ENCODE assay signal across 1 cellular context in the genomic region with DNA sequence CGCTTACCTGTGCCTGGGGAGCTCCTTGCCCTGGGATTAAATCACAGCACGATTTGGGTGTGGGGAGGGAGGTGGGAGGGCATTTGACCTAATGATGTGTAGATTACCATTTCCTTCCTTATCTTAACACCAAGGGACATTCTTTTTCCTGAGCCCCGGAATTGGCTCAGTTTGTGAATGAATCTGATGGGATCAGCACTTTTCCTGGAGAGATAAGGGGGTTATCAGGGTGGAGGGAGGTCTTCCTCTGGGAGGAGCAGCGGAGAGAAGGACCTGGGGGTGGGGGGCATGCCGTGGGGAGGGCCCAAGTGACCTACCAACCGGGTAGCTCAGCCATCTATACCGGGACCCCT.
A peak's percentile ranks its signal among the peaks of the same experiment; 100 is the strongest.
TF ChIP-seq lines count a peak whose summit lies in the region.

No MANE protein-coding gene starts in this region.

TF ChIP-seq in HepG2, 621 proteins besides CTCF, POLR2A, EP300 and RAD21:
- TF ChIP-seq, protein P1, sequence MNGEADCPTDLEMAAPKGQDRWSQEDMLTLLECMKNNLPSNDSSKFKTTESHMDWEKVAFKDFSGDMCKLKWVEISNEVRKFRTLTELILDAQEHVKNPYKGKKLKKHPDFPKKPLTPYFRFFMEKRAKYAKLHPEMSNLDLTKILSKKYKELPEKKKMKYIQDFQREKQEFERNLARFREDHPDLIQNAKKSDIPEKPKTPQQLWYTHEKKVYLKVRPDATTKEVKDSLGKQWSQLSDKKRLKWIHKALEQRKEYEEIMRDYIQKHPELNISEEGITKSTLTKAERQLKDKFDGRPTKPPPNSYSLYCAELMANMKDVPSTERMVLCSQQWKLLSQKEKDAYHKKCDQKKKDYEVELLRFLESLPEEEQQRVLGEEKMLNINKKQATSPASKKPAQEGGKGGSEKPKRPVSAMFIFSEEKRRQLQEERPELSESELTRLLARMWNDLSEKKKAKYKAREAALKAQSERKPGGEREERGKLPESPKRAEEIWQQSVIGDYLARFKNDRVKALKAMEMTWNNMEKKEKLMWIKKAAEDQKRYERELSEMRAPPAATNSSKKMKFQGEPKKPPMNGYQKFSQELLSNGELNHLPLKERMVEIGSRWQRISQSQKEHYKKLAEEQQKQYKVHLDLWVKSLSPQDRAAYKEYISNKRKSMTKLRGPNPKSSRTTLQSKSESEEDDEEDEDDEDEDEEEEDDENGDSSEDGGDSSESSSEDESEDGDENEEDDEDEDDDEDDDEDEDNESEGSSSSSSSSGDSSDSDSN (CRISPR knock-in tag; IDR thresholded peaks at IDR 0.05): no peak
- TF ChIP-seq MAFK (conservative IDR thresholded peaks at IDR 0.05 in 1 of 2, IDR thresholded peaks at IDR 0.05 in 1 of 2; ENCODE audit: low read length in 2 of 2): peak; percentile 43 to 46; a peak in 2 of 4 replicates
TF ChIP-seq in HepG2: peak in this region for 1.
